In genomic region chr10:17684537-17684936, GRCh38 we compare ENCODE assay signal across 14 cellular contexts. TPM values are rescaled to one million over a fixed set of nuclear protein-coding genes. Genes with fewer than 3 reads are reported as not detected.
DNase-seq lines count a peak whose midpoint lies in the region; ATAC-seq and TF ChIP-seq lines count a peak whose summit lies in the region.
"Had no signal": no experiment of that assay in that cellular context is flagged by ENCODE, and none has a peak within 500 bp of the region (broad histone marks: within the 10 kb centered on the region; RNA-seq: fewer than 3 reads in every experiment).

No MANE protein-coding gene starts in this region.

- TF ChIP-seq POLR2A in testis (IDR thresholded peaks at IDR 0.05) = no peak

- H3K4me3 ChIP-seq in endocrine pancreas (ENCODE audit: control insufficient read depth, insufficient read depth, low read length) (peak overlapping the region; percentile 68), Caco-2 (ENCODE audit: low read depth, low read length) (no peak overlapping the region), testis (no peak overlapping the region)

- H3K27me3 Mint-ChIP-seq in Caco-2 (ENCODE audit: insufficient read depth, unreplicated experiment) (no peaks in the 10 kb centered on the region), osteocyte (ENCODE audit: unreplicated experiment) (no peaks in the 10 kb centered on the region)
- H3K27me3 Mint-ChIP-seq: progenitor cell of endocrine pancreas; stimulated activated naive CD8-positive, alpha-beta T cell treated with anti-CD3 and anti-CD28 coated beads, Interleukin-15, Interleukin-2, amounts not matched to agents 100 ng/mL and 50 ng/mL, for 24 hours had no signal

- POLR2A ChIA-PET in Caco-2 (lab: Charles Lee) = no interaction called here

- H3K9me3 Mint-ChIP-seq in Caco-2 (ENCODE audit: unreplicated experiment) (no peaks in the 10 kb centered on the region), osteocyte (ENCODE audit: unreplicated experiment) (peaks cover 7% of the 10 kb centered on the region)
- H3K9me3 Mint-ChIP-seq: stimulated activated naive CD8-positive, alpha-beta T cell treated with anti-CD3 and anti-CD28 coated beads, Interleukin-15, Interleukin-2, amounts not matched to agents 100 ng/mL and 50 ng/mL, for 24 hours had no signal

- WGBS in testis, 2 donors = 91 to 95% methylated on average over 6 of the region's 6 CpGs

- no peak overlapping the region for H3K27ac ChIP-seq in testis
- H3K27ac ChIP-seq: 22Rv1 had no signal

- DNase-seq in activated CD4-positive, CD25-positive, alpha-beta regulatory T cell treated with anti-CD3 and anti-CD28 coated beads, Interleukin-2, amount 50 U/mL, for 72 hours = no peak
- DNase-seq in Caco-2 (no peak), testis (no peak), osteocyte (ENCODE audit: extremely low spot score, unreplicated experiment) (no peak)
- DNase-seq: DMS 273 treated with DMSO at 0.1 percent for 48 hours, hippocampal formation, NCI-H2227 treated with DMSO at 0.1 percent for 48 hours had no signal

- BruUV-seq in Caco-2 (replicated peaks; lab: Mats Ljungman, UMichigan) = no TSS peak

- ATAC-seq in activated CD4-positive, CD25-positive, alpha-beta regulatory T cell treated with anti-CD3 and anti-CD28 coated beads, Interleukin-2, amount 50 U/mL, for 24 hours = peak; percentile 59 to 70
- ATAC-seq in GM21526 (IDR thresholded peaks at IDR 0.05; ENCODE audit: low FRiP score, unreplicated experiment) = peak; percentile 67
- ATAC-seq in HG03342 (IDR thresholded peaks at IDR 0.05; ENCODE audit: unreplicated experiment) = peak; percentile 64

- H3K9me3 ChIP-seq in endocrine pancreas (ENCODE audit: control insufficient read depth, low read length) = no peaks in the 10 kb centered on the region
- H3K9me3 ChIP-seq in Caco-2 = no peaks in the 10 kb centered on the region
- H3K9me3 ChIP-seq in testis = no peaks in the 10 kb centered on the region

- H3K27ac Mint-ChIP-seq in Caco-2 (ENCODE audit: unreplicated experiment) (no peak overlapping the region), osteocyte (ENCODE audit: unreplicated experiment) (no peak overlapping the region)
- H3K27ac Mint-ChIP-seq: progenitor cell of endocrine pancreas had no signal

- H3K36me3 ChIP-seq in endocrine pancreas (ENCODE audit: control insufficient read depth, insufficient read depth, low read length) = no peaks in the 10 kb centered on the region
- no peaks in the 10 kb centered on the region for H3K36me3 ChIP-seq in Caco-2 (ENCODE audit: control insufficient read depth, insufficient read depth, low read length)
- no peaks in the 10 kb centered on the region for H3K36me3 ChIP-seq in testis (ENCODE audit: low read depth, missing control alignments)

- H3K4me1 Mint-ChIP-seq in Caco-2 (ENCODE audit: low read depth, unreplicated experiment) = peaks cover 31% of the 10 kb centered on the region
- peaks cover 23% of the 10 kb centered on the region for H3K4me1 Mint-ChIP-seq in osteocyte (ENCODE audit: unreplicated experiment)

- CTCF ChIA-PET in Caco-2 (lab: Charles Lee) = no interaction called here

- TF ChIP-seq CTCF in Caco-2 (IDR thresholded peaks at IDR 0.05; ENCODE audit: insufficient read depth in 1 of 2, low read depth in 1 of 2, low read length in 1 of 2, severe bottlenecking in 1 of 2, unreplicated experiment in 1 of 2) (no peak), testis (IDR thresholded peaks at IDR 0.05) (no peak), osteocyte (IDR thresholded peaks at IDR 0.05) (no peak)

- no peak overlapping the region for H3K9ac ChIP-seq in endocrine pancreas (ENCODE audit: control insufficient read depth, insufficient read depth, low read length)

- H3K27me3 ChIP-seq in endocrine pancreas (ENCODE audit: control insufficient read depth, insufficient read depth, low read length) (no peaks in the 10 kb centered on the region), Caco-2 (replicated peaks; ENCODE audit: control insufficient read depth, insufficient read depth, low read length) (no peaks in the 10 kb centered on the region), testis (no peaks in the 10 kb centered on the region)

- H3K4me1 ChIP-seq in endocrine pancreas (ENCODE audit: control insufficient read depth, insufficient read depth, low read length) (no peaks in the 10 kb centered on the region), Caco-2 (peaks cover 9% of the 10 kb centered on the region; the same call in 1 of the 2 replicates), testis (no peaks in the 10 kb centered on the region)

- no peak overlapping the region for H3K4me3 Mint-ChIP-seq in Caco-2 (ENCODE audit: unreplicated experiment)
- H3K4me3 Mint-ChIP-seq in osteocyte (ENCODE audit: unreplicated experiment) = no peak overlapping the region

- intact Hi-C loops in Caco-2 (cut with micrococcal nuclease; ENCODE audit: unreplicated experiment) (no loop called here), testis (cut with DNase I; ENCODE audit: low total_unique reads) (no loop called here)

- H3K36me3 Mint-ChIP-seq in Caco-2 (ENCODE audit: insufficient read depth, unreplicated experiment) = peaks cover 14% of the 10 kb centered on the region
- peaks cover 22% of the 10 kb centered on the region for H3K36me3 Mint-ChIP-seq in osteocyte (ENCODE audit: unreplicated experiment)

RNA-seq across cellular contexts. Expression of gene STAM, which starts 40.6 kb away (rescaled TPM):
- total RNA-seq in Caco-2 (2022) (51.9 and 59.1 TPM in 2 replicates), testis (10 to 100 TPM; 40.6 to 40.9 TPM), osteocyte (26.6 and 32.0 TPM in 2 replicates)
- polyA plus RNA-seq in testis (ENCODE audit: insufficient read depth, low read depth, low replicate concordance) = 23.7 TPM
